In genomic region chr10:110394898-110395297, GRCh38 we compare ENCODE assay signal across 23 cellular contexts.
DNase-seq lines count a peak whose midpoint lies in the region; ATAC-seq and TF ChIP-seq lines count a peak whose summit lies in the region.
"Had no signal": no experiment of that assay in that cellular context is flagged by ENCODE, and none has a peak within 500 bp of the region (broad histone marks: within the 10 kb centered on the region; RNA-seq: fewer than 3 reads in every experiment).

No MANE protein-coding gene starts in this region.

- intact Hi-C loops in heart right ventricle (cut with DNase I) (loop anchor here in 1 of 10 donors (10.0 kb wide), 1 partner anchor 100 kb away; the partner anchor contains the start of gene DUSP5), Panc1 (cut with micrococcal nuclease; ENCODE audit: unreplicated experiment) (loop anchor here (5.0 kb wide), 1 partner anchor 102 kb away; the partner anchor contains the start of gene DUSP5), vagina (cut with DNase I) (no loop called here)

- peaks cover 22% of the 10 kb centered on the region for H3K4me1 ChIP-seq in cardiac muscle cell (ENCODE audit: low read depth)
- H3K4me1 ChIP-seq in heart right ventricle: peaks cover 0 to 45% (median 21%) of the 10 kb centered on the region in 9 donors
- H3K4me1 ChIP-seq in Panc1 (ENCODE audit: control insufficient read depth, insufficient read depth, low read length): peaks cover 49% of the 10 kb centered on the region
- peaks cover 22% of the 10 kb centered on the region for H3K4me1 ChIP-seq in mesenchymal stem cell (ENCODE audit: control insufficient read depth, insufficient read depth, low read depth, low read length)
- H3K4me1 ChIP-seq in vagina: peaks cover 56% of the 10 kb centered on the region

- H4K91ac ChIP-seq in mesenchymal stem cell (ENCODE audit: low read length): no peak overlapping the region

- ATAC-seq in heart right ventricle (no peak), Panc1 (no peak), HG03095 (IDR thresholded peaks at IDR 0.05; ENCODE audit: unreplicated experiment) (no peak)
- ATAC-seq: SK-N-SH treated with all-trans-retinoic acid at 6 μM for 48 hours, WTC11 had no signal

- H2BK5ac ChIP-seq in mesenchymal stem cell (ENCODE audit: low read depth, low read length, poor library complexity, severe bottlenecking): no peak overlapping the region

- no peak overlapping the region for H2AK5ac ChIP-seq in mesenchymal stem cell (ENCODE audit: low read length, severe bottlenecking)

- TF ChIP-seq CTCF in cardiac muscle cell (IDR thresholded peaks at IDR 0.05; ENCODE audit: low read depth, low read length) (no peak), heart right ventricle (IDR thresholded peaks at IDR 0.05) (no peak), Panc1 (IDR thresholded peaks at IDR 0.05) (no peak), vagina (IDR thresholded peaks at IDR 0.05) (no peak), WERI-Rb-1 (IDR thresholded peaks at IDR 0.05; ENCODE audit: low read depth, low read length) (no peak)

- no peak overlapping the region for H2BK12ac ChIP-seq in mesenchymal stem cell (ENCODE audit: low read length in 2 of 2)

- 98% methylated on average over 6 of the region's 6 CpGs for WGBS in heart right ventricle, 2 donors
- 98% methylated on average over 6 of the region's 6 CpGs for WGBS in mesenchymal stem cell

- H3K27me3 ChIP-seq in cardiac muscle cell: no peaks in the 10 kb centered on the region
- H3K27me3 ChIP-seq in heart right ventricle: no peaks in the 10 kb centered on the region
- H3K27me3 ChIP-seq in Panc1 (ENCODE audit: control insufficient read depth, insufficient read depth, low read length): no peaks in the 10 kb centered on the region
- H3K27me3 ChIP-seq in mesenchymal stem cell (ENCODE audit: control insufficient read depth in 1 of 2, insufficient read depth in 1 of 2, low read length in 2 of 2): no peaks in the 10 kb centered on the region
- no peaks in the 10 kb centered on the region for H3K27me3 ChIP-seq in vagina
- no peaks in the 10 kb centered on the region for H3K27me3 ChIP-seq in WERI-Rb-1 (ENCODE audit: insufficient read depth, low read depth, severe bottlenecking)
- H3K27me3 ChIP-seq: esophagus squamous epithelium, neural progenitor cell, upper lobe of right lung had no signal

- no peak overlapping the region for H3K18ac ChIP-seq in mesenchymal stem cell (ENCODE audit: low read depth in 1 of 2, low read length in 2 of 2)

- H3K9ac ChIP-seq in mesenchymal stem cell (ENCODE audit: low read length): no peak overlapping the region
- H3K9ac ChIP-seq: neural progenitor cell had no signal

- no TSS peak for BruUV-seq in Panc1 (replicated peaks; lab: Mats Ljungman, UMichigan)

- H3K4me3 ChIP-seq in cardiac muscle cell: no peak overlapping the region
- H3K4me3 ChIP-seq in heart right ventricle: no peak overlapping the region
- H3K4me3 ChIP-seq in Panc1 (ENCODE audit: low read depth in 2 of 2, low read length in 2 of 2): no peak overlapping the region
- H3K4me3 ChIP-seq in mesenchymal stem cell (ENCODE audit: insufficient read depth in 1 of 2, low read depth in 1 of 2, low read length in 2 of 2): no peak overlapping the region
- H3K4me3 ChIP-seq in vagina: no peak overlapping the region
- H3K4me3 ChIP-seq in WERI-Rb-1 (ENCODE audit: low read depth, low read length): no peak overlapping the region
- H3K4me3 ChIP-seq: esophagus squamous epithelium, gastrocnemius medialis, neural progenitor cell, prostate gland, upper lobe of right lung had no signal

- no peak for TF ChIP-seq POLR2A in vagina (IDR thresholded peaks at IDR 0.05)

- H3K36me3 ChIP-seq in cardiac muscle cell: no peaks in the 10 kb centered on the region
- no peaks in the 10 kb centered on the region for H3K36me3 ChIP-seq in heart right ventricle
- no peaks in the 10 kb centered on the region for H3K36me3 ChIP-seq in Panc1 (ENCODE audit: control insufficient read depth, insufficient read depth, low read length)
- no peaks in the 10 kb centered on the region for H3K36me3 ChIP-seq in mesenchymal stem cell (ENCODE audit: control insufficient read depth in 1 of 2, insufficient read depth in 2 of 2, low read depth in 1 of 2, low read length in 2 of 2)
- H3K36me3 ChIP-seq in vagina: no peaks in the 10 kb centered on the region
- no peaks in the 10 kb centered on the region for H3K36me3 ChIP-seq in WERI-Rb-1
- H3K36me3 ChIP-seq: esophagus squamous epithelium, gastrocnemius medialis, neural progenitor cell, prostate gland, upper lobe of right lung had no signal

- H2AFZ ChIP-seq in mesenchymal stem cell (ENCODE audit: low read depth, low read length): no peak overlapping the region
- H2AFZ ChIP-seq: neural progenitor cell had no signal

- CTCF ChIA-PET in Panc1 (lab: Charles Lee): interaction anchor here (0.7 kb wide), 1 partner anchor 18 kb away, joined by 3 read pairs; no protein-coding TSS in a partner anchor

- H3K14ac ChIP-seq in mesenchymal stem cell (ENCODE audit: low read length in 2 of 2): no peak overlapping the region

- no peak overlapping the region for H2BK120ac ChIP-seq in mesenchymal stem cell (ENCODE audit: low read depth, low read length)

- H3K4ac ChIP-seq in mesenchymal stem cell (ENCODE audit: low read depth in 1 of 2, low read length in 2 of 2): no peak overlapping the region

- no peak for DNase-seq in cardiac muscle cell (ENCODE audit: low read depth in 1 of 2, low spot score in 1 of 2)
- DNase-seq in heart right ventricle: no peak
- no peak for DNase-seq in Panc1 (ENCODE audit: low read depth, low spot score)
- no peak for DNase-seq in mesenchymal stem cell
- DNase-seq in vagina (ENCODE audit: extremely low spot score in 2 of 2): no peak
- DNase-seq in WERI-Rb-1: no peak
- DNase-seq: activated CD4-positive, alpha-beta T cell treated with anti-CD3 and anti-CD28 coated beads, Interleukin-2, amount 50 U/mL, for 4 hours; activated naive CD4-positive, alpha-beta T cell treated with Interleukin-2 at 50 U/mL for 16 hours; activated T-cell treated with anti-CD3 and anti-CD28 coated beads for 4 hours; amygdala; C1 segment of cervical spinal cord; EL; esophagus squamous epithelium; gastrocnemius medialis; Karpas-422; NCI-H187; NCI-H526 treated with DMSO at 0.1 percent for 48 hours; upper lobe of right lung had no signal

- POLR2A ChIA-PET in Panc1 (lab: Charles Lee): no interaction called here

- H4K8ac ChIP-seq in mesenchymal stem cell (ENCODE audit: low read length): no peak overlapping the region

- H3K23ac ChIP-seq in mesenchymal stem cell (ENCODE audit: low read length in 2 of 2): no peak overlapping the region

- H3K27ac ChIP-seq in cardiac muscle cell (peak overlapping the region; percentile 89), heart right ventricle (no peak overlapping the region), Panc1 (ENCODE audit: low read length) (peak overlapping the region; percentile 77), mesenchymal stem cell (ENCODE audit: low read length, poor library complexity, severe bottlenecking) (no peak overlapping the region), vagina (peak overlapping the region; percentile 44), WERI-Rb-1 (no peak overlapping the region)
- H3K27ac ChIP-seq: gastrocnemius medialis, neural progenitor cell, prostate gland, upper lobe of right lung had no signal

- H3K4me2 ChIP-seq in mesenchymal stem cell (ENCODE audit: low read length, poor library complexity, severe bottlenecking): no peak overlapping the region
- H3K4me2 ChIP-seq: neural progenitor cell had no signal

- H3K79me1 ChIP-seq in mesenchymal stem cell (replicated peaks; ENCODE audit: low read length, poor library complexity, severe bottlenecking): no peaks in the 10 kb centered on the region

- in situ Hi-C loops in Panc1 (cut with HindIII; ENCODE audit: low pct_unique_long_range_greater_than_20kb, low sequenced_read_pairs): no loop called here

- peak overlapping the region; percentile 23 for H2BK15ac ChIP-seq in mesenchymal stem cell (ENCODE audit: low read depth, poor library complexity, severe bottlenecking)

- H3K9me3 ChIP-seq in cardiac muscle cell (ENCODE audit: low read depth) (no peaks in the 10 kb centered on the region), heart right ventricle (no peaks in the 10 kb centered on the region), Panc1 (ENCODE audit: control insufficient read depth, insufficient read depth, low read depth, low read length) (no peaks in the 10 kb centered on the region), mesenchymal stem cell (ENCODE audit: control insufficient read depth, low read length) (no peaks in the 10 kb centered on the region), vagina (no peaks in the 10 kb centered on the region), WERI-Rb-1 (ENCODE audit: severe bottlenecking) (no peaks in the 10 kb centered on the region)
- H3K9me3 ChIP-seq: esophagus squamous epithelium, gastrocnemius medialis, prostate gland, upper lobe of right lung had no signal

Comparison
In these comparisons a context has a peak if more than half of its experiments do, and no peak if none do; other contexts are left out.
1. H3K27ac ChIP-seq: peak in cardiac muscle cell (single experiment), Panc1 (single experiment) and vagina (single experiment); none in heart right ventricle (0 of 10), mesenchymal stem cell (single experiment) and WERI-Rb-1 (single experiment).